In genomic region chr1:156499194-156499702, GRCh38 we compare ENCODE assay signal across 8 cellular contexts. TPM values are rescaled to one million over a fixed set of nuclear protein-coding genes. Genes with fewer than 3 reads are reported as not detected.
DNase-seq lines count a peak whose midpoint lies in the region; ATAC-seq and TF ChIP-seq lines count a peak whose summit lies in the region.

No MANE protein-coding gene starts in this region.

- H3K9me3 ChIP-seq in cardiac muscle cell (ENCODE audit: low read depth) (no peaks in the 10 kb centered on the region), ascending aorta (no peaks in the 10 kb centered on the region), right lobe of liver (no peaks in the 10 kb centered on the region), transverse colon (no peaks in the 10 kb centered on the region)

- intact Hi-C loops in left cardiac atrium (cut with DNase I) = no loop called here
- intact Hi-C loops in ascending aorta (cut with DNase I) = no loop called here
- intact Hi-C loops in right lobe of liver (cut with DNase I) = loop anchor here (5.0 kb wide), 2 partner anchors 37 to 42 kb away; no protein-coding TSS in a partner anchor
- intact Hi-C loops in transverse colon (cut with DNase I; ENCODE audit: low total_unique reads) = no loop called here
- intact Hi-C loops in posterior vena cava (cut with DNase I) = loop anchor here in 1 of 2 donors (5.0 kb wide), 1 partner anchor 37 kb away; no protein-coding TSS in a partner anchor

- in situ Hi-C loops in transverse colon (cut with MboI; ENCODE audit: low pct_ligation_motif_present in 1 of 4, low pct_unique_long_range_greater_than_20kb in 1 of 4, low sequenced_read_pairs in 3 of 4) = no loop called here

- no peak for TF ChIP-seq POLR2A in right lobe of liver (IDR thresholded peaks at IDR 0.05)
- no peak for TF ChIP-seq POLR2A in transverse colon (IDR thresholded peaks at IDR 0.05)

- H3K27me3 ChIP-seq in cardiac muscle cell = no peaks in the 10 kb centered on the region
- no peaks in the 10 kb centered on the region for H3K27me3 ChIP-seq in ascending aorta
- H3K27me3 ChIP-seq in right lobe of liver = no peaks in the 10 kb centered on the region
- no peaks in the 10 kb centered on the region for H3K27me3 ChIP-seq in transverse colon

- TF ChIP-seq CTCF in cardiac muscle cell (IDR thresholded peaks at IDR 0.05; ENCODE audit: low read depth, low read length) (no peak), ascending aorta (IDR thresholded peaks at IDR 0.05) (no peak), right lobe of liver (IDR thresholded peaks at IDR 0.05) (no peak), transverse colon (IDR thresholded peaks at IDR 0.05) (no peak)

- ATAC-seq in left cardiac atrium (no peak), right lobe of liver (no peak), HG02759 (IDR thresholded peaks at IDR 0.05; ENCODE audit: unreplicated experiment) (no peak)

- WGBS in right lobe of liver (ENCODE audit: insufficient coverage, low coverage, low lambda C conversion rate, missing lambda C conversion rate) = 0% methylated on average over 1 of the region's 10 CpGs
- 2% methylated on average over 10 of the region's 10 CpGs; no CpG with 5 or more reads in 1 of the 2 donors for WGBS in transverse colon (ENCODE audit: low coverage in 1 of 2), 2 donors

- no peaks in the 10 kb centered on the region for H3K36me3 ChIP-seq in cardiac muscle cell
- H3K36me3 ChIP-seq in ascending aorta = peaks cover 0 to 14% of the 10 kb centered on the region in 2 donors
- no peaks in the 10 kb centered on the region for H3K36me3 ChIP-seq in right lobe of liver
- H3K36me3 ChIP-seq in transverse colon = no peaks in the 10 kb centered on the region

- no peak for DNase-seq in cardiac muscle cell (ENCODE audit: low read depth in 1 of 2, low spot score in 1 of 2)
- DNase-seq in left cardiac atrium = no peak
- DNase-seq in ascending aorta (ENCODE audit: low spot score in 2 of 2) = no peak
- no peak for DNase-seq in right lobe of liver
- peak; percentile 27 for DNase-seq in transverse colon
- DNase-seq in activated CD4-positive, CD25-positive, alpha-beta regulatory T cell (lab: John Stamatoyannopoulos, UW) = no peak
- no peak for DNase-seq in posterior vena cava (ENCODE audit: low spot score)

- H3K4me3 ChIP-seq in cardiac muscle cell (peak overlapping the region; percentile 95), ascending aorta (peak overlapping the region; percentile 86 to 100), right lobe of liver (peak overlapping the region; percentile 86 to 100 (median 91)), transverse colon (peak overlapping the region; percentile 84 to 98 (median 92))

- no peak for TF ChIP-seq EP300 in transverse colon (IDR thresholded peaks at IDR 0.05; ENCODE audit: low read depth)

- H3K27ac ChIP-seq in cardiac muscle cell = peak overlapping the region; percentile 99
- peak overlapping the region; percentile 99 to 100 for H3K27ac ChIP-seq in ascending aorta
- peak overlapping the region; percentile 98 to 100 (median 99) for H3K27ac ChIP-seq in right lobe of liver
- peak overlapping the region; percentile 99 to 100 (median 100) for H3K27ac ChIP-seq in transverse colon

- H3K4me1 ChIP-seq in cardiac muscle cell (ENCODE audit: low read depth) (peaks cover 71% of the 10 kb centered on the region), ascending aorta (peaks cover 39 to 68% of the 10 kb centered on the region in 2 donors), right lobe of liver (peaks cover 2 to 66% (median 32%) of the 10 kb centered on the region in 4 donors), transverse colon (peaks cover 67 to 80% (median 76%) of the 10 kb centered on the region in 4 donors)

RNA-seq across cellular contexts. Expression of gene MEF2D, which starts 1.3 kb away (rescaled TPM):
- total RNA-seq in cardiac muscle cell (35.9 and 64.6 TPM in 2 replicates), left cardiac atrium (10 to 100 TPM; 69.0 to 81.7 TPM), ascending aorta (106 TPM), right lobe of liver (10 to 100 TPM; 13.3 to 17.1 (median 15.0) TPM), transverse colon (100 to 1,000 TPM in 1 of 4 donors, 10 to 100 TPM in 3; 26.1 to 200 (median 85.7) TPM), posterior vena cava (100 to 1,000 TPM in 1 of 2 donors, 10 to 100 TPM in 1; 77.5 to 102 TPM)
- polyA plus RNA-seq in cardiac muscle cell = 35.1 and 52.1 TPM in 2 replicates

Comparison
In these comparisons a context has a peak if more than half of its experiments do, and no peak if none do; other contexts are left out.
1. intact Hi-C loops: an anchor here in right lobe of liver (5.0 kb wide); none called in left cardiac atrium, ascending aorta and transverse colon.